Comparison of ENCODE assay signal across 13 cellular contexts in genomic region chr3:185126201-185126600, GRCh38. TPM values are rescaled to one million over a fixed set of nuclear protein-coding genes. Genes with fewer than 3 reads are reported as not detected.
"Had no signal": no experiment of that assay in that cellular context is flagged by ENCODE, and none has a peak within 500 bp of the region (broad histone marks: within the 10 kb centered on the region; RNA-seq: fewer than 3 reads in every experiment).

No MANE protein-coding gene starts in this region.

- H3K27me3 ChIP-seq: colonic mucosa, dorsolateral prefrontal cortex, esophagus muscularis mucosa, esophagus squamous epithelium, gastrocnemius medialis, gastroesophageal sphincter, heart left ventricle, heart right ventricle had no signal

- H3K4me3 ChIP-seq: colonic mucosa, coronary artery, dorsolateral prefrontal cortex, esophagus muscularis mucosa, esophagus squamous epithelium, gastrocnemius medialis, gastroesophageal sphincter, heart left ventricle, heart right ventricle had no signal

- ATAC-seq: effector memory CD8-positive, alpha-beta T cell; esophagus mucosa; foreskin keratinocyte; gastrocnemius medialis; gastroesophageal sphincter; heart left ventricle; heart right ventricle had no signal

- H3K9me3 ChIP-seq: colonic mucosa, esophagus muscularis mucosa, esophagus squamous epithelium, gastrocnemius medialis, gastroesophageal sphincter, heart left ventricle, heart right ventricle had no signal

- H3K36me3 ChIP-seq: colonic mucosa, esophagus muscularis mucosa, esophagus squamous epithelium, gastrocnemius medialis, gastroesophageal sphincter, heart left ventricle, heart right ventricle had no signal

- H3K27ac ChIP-seq: colonic mucosa, coronary artery, dorsolateral prefrontal cortex, epithelial cell of prostate, esophagus muscularis mucosa, esophagus squamous epithelium, foreskin keratinocyte, gastrocnemius medialis, gastroesophageal sphincter, heart left ventricle, heart right ventricle had no signal

RNA-seq across cellular contexts. Expression of gene C3orf70, which starts 26.7 kb away (rescaled TPM):
- polyA plus RNA-seq: foreskin keratinocyte had no signal
